ENCODE assay signal across 7 cellular contexts in the genomic region with DNA sequence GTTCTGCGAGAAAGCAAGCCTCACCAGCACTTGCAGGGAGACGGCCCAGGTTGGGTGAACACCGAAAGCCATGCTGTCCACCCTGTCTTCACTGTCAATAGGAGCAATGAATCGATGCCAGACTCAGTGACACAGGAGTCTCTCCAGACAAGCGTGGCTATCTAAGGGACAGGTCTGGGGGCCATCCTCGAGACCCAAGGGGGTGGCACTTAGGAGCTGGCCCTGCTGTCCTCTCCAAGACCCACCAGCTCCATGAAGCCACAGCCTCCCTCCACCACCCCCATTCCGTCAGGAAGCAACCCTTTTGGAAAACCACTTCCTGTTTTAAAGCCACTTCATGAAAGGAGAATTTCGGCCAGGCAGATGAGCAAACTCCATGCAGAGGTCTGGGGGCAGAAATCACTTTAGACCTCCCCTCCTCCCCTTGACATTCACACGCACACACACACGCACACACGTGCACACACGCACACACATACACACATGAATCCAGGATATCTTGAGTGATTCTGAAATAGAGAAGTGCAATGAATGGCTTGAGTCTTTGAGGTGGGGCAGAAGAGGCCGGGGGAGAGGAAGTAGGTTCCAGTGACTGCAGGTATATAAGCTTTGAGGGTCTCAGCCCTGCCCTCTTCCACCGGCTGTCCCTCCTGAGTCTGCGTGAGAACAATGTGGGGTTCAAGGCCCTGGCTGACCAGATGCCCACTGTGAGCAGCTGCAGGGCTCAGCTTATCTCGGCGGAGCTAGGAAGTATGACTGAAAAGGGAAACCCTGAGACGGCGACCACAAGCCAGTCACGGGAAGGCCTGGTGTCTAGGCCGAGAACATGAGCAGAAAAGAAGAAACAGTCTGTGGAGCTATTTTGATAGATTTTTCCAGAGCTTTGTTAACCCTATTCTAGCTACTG. TPM values are rescaled to one million over a fixed set of nuclear protein-coding genes. Genes with fewer than 3 reads are reported as not detected.
DNase-seq lines count a peak whose midpoint lies in the region; ATAC-seq, FAIRE-seq and TF ChIP-seq lines count a peak whose summit lies in the region.

No MANE protein-coding gene starts in this region.

- 42% methylated on average over 14 of the region's 21 CpGs for WGBS in K562 (ENCODE audit: insufficient coverage, low coverage, missing lambda C conversion rate)

- peak; percentile 35 for FAIRE-seq in K562 (lab: Jason Lieb, UNC)

- BruUV-seq in K562 (replicated peaks; lab: Mats Ljungman, UMichigan), result no TSS peak

- peaks cover 0 to 68% (median 22%) of the 10 kb centered on the region in 3 donors for H3K36me3 Mint-ChIP-seq in naive thymus-derived CD8-positive, alpha-beta T cell

- intact Hi-C loops in K562 (cut with micrococcal nuclease), result no loop called here

- peaks cover 29 to 86% (median 78%) of the 10 kb centered on the region in 4 donors for H3K4me1 Mint-ChIP-seq in naive thymus-derived CD8-positive, alpha-beta T cell

- peak overlapping the region; percentile 88 to 99 (median 96) for H3K27ac Mint-ChIP-seq in naive thymus-derived CD8-positive, alpha-beta T cell

- no peaks in the 10 kb centered on the region for H3K27me3 Mint-ChIP-seq in naive thymus-derived CD8-positive, alpha-beta T cell

- no peak for TF ChIP-seq RAD21 in K562 (CRISPR knock-in tag; conservative IDR thresholded peaks at IDR 0.05 in 1 of 2, IDR thresholded peaks at IDR 0.05 in 1 of 2)

- H3K9me3 ChIP-seq in SJSA1 (replicated peaks), result no peaks in the 10 kb centered on the region
- H3K9me3 ChIP-seq in K562 (replicated peaks; ENCODE audit: control insufficient read depth, insufficient read depth, low read depth, low read length), result no peaks in the 10 kb centered on the region

- in situ Hi-C loops in K562 (cut with MboI), result no loop called here

- H3K9me1 ChIP-seq in K562 (ENCODE audit: control insufficient read depth, insufficient read depth, low read length), result no peaks in the 10 kb centered on the region

- POLR2A ChIA-PET in K562 (lab: Yijun Ruan, JAX), result interaction anchor here (0.6 to 1.1 kb wide), 2 partner anchors 8 to 179 kb away, joined by 3 read pairs; no protein-coding TSS in a partner anchor
- POLR2A ChIA-PET in naive thymus-derived CD8-positive, alpha-beta T cell (lab: Charles Lee), result interaction anchor here (0.7 to 28.6 kb wide), 12 partner anchors 9 to 312 kb away, joined by 3 to 674 read pairs (median 6); a partner anchor contains a TSS

- H3K4me1 ChIP-seq in SJSA1 (replicated peaks), result peaks cover 35% of the 10 kb centered on the region
- H3K4me1 ChIP-seq in K562 (replicated peaks in 1 of 2; ENCODE audit: control insufficient read depth in 2 of 2, insufficient read depth in 2 of 2, low read length in 2 of 2), result peaks cover 59 to 62% of the 10 kb centered on the region in 2 experiments

- ATAC-seq in GM19043 (IDR thresholded peaks at IDR 0.05; ENCODE audit: low read depth, unreplicated experiment), result peak; percentile 55
- ATAC-seq in HG03064 (IDR thresholded peaks at IDR 0.05; ENCODE audit: low read depth, unreplicated experiment), result peak; percentile 55
- ATAC-seq in K562, result no peak
- ATAC-seq in naive thymus-derived CD8-positive, alpha-beta T cell, result peak; percentile 21 to 47

- CTCF ChIA-PET in K562 (lab: Yijun Ruan, JAX; ENCODE audit: low intra/inter-chr PET ratio), result no interaction called here

- peak overlapping the region; percentile 60 to 85 (median 78) for H3K4me3 Mint-ChIP-seq in naive thymus-derived CD8-positive, alpha-beta T cell

- no peak for TF ChIP-seq CTCF in K562 (IDR thresholded peaks at IDR 0.05 in 2 of 3, conservative IDR thresholded peaks at IDR 0.05 in 1 of 3; ENCODE audit: insufficient read depth in 2 of 3, low read depth in 1 of 3, low read length in 3 of 3)

- no peak overlapping the region for H3K4me3 ChIP-seq in SJSA1
- H3K4me3 ChIP-seq in K562, result no peak overlapping the region

- peak overlapping the region; percentile 36; the same call in 1 of the 2 replicates for H3K4me2 ChIP-seq in K562 (ENCODE audit: insufficient read depth, low read length)

- H3K9ac ChIP-seq in K562 (ENCODE audit: insufficient read depth in 1 of 2, low read depth in 2 of 2, low read length in 2 of 2), result peak overlapping the region; percentile 46 to 85

- H4K20me1 ChIP-seq in K562 (replicated peaks; ENCODE audit: control insufficient read depth, insufficient read depth, low read length), result no peaks in the 10 kb centered on the region

- peak overlapping the region; percentile 30; the same call in 1 of the 2 replicates for H3K27ac ChIP-seq in SJSA1
- H3K27ac ChIP-seq in K562 (ENCODE audit: extremely low read depth, low read depth, low read length), result peak overlapping the region; percentile 74

- peaks cover 21% of the 10 kb centered on the region; the same call in 1 of the 3 replicates for H3K79me2 ChIP-seq in K562 (ENCODE audit: control insufficient read depth, insufficient read depth, low read length)

- H2AFZ ChIP-seq in K562 (ENCODE audit: low read depth, low read length), result peak overlapping the region; percentile 52

- H3K36me3 ChIP-seq in SJSA1, result peaks cover 4% of the 10 kb centered on the region
- H3K36me3 ChIP-seq in K562 (ENCODE audit: control insufficient read depth, insufficient read depth, low read length), result peaks cover 53% of the 10 kb centered on the region

- DNase-seq in SJSA1 (ENCODE audit: low read depth in 1 of 2, low spot score in 2 of 2), result peak; percentile 35 to 60
- no peak for DNase-seq in K562 (ENCODE audit: extremely low read depth in 1 of 4, low spot score in 3 of 4)
- peak in 5 of 10 donors; percentile 37 to 50 (median 42) for DNase-seq in naive thymus-derived CD8-positive, alpha-beta T cell
- no peak for DNase-seq in cerebellar nuclear complex (lab: John Stamatoyannopoulos, UW)
- DNase-seq in retina, result no peak

- H3K27me3 ChIP-seq in SJSA1 (replicated peaks) (no peaks in the 10 kb centered on the region), K562 (ENCODE audit: control insufficient read depth in 2 of 2, insufficient read depth in 2 of 2, low read length in 2 of 2) (no peaks in the 10 kb centered on the region)

- TF ChIP-seq EP300 in K562 (IDR thresholded peaks at IDR 0.05; ENCODE audit: low read length), result no peak

- no peak for TF ChIP-seq POLR2A in K562 (conservative IDR thresholded peaks at IDR 0.05)

- no peaks in the 10 kb centered on the region for H3K9me3 Mint-ChIP-seq in naive thymus-derived CD8-positive, alpha-beta T cell

TF ChIP-seq in K562, 482 proteins besides CTCF, POLR2A, EP300 and RAD21 (continues in another document):
- TF ChIP-seq CC2D1A (IDR thresholded peaks at IDR 0.05) (no peak), HDAC6 (IDR thresholded peaks at IDR 0.05; ENCODE audit: low read depth, low read length) (no peak), KAT7 (CRISPR knock-in tag; IDR thresholded peaks at IDR 0.05; ENCODE audit: borderline replicate concordance) (peak; percentile 70; the same call in 1 of the 2 replicates)
- TF ChIP-seq, protein P1, sequence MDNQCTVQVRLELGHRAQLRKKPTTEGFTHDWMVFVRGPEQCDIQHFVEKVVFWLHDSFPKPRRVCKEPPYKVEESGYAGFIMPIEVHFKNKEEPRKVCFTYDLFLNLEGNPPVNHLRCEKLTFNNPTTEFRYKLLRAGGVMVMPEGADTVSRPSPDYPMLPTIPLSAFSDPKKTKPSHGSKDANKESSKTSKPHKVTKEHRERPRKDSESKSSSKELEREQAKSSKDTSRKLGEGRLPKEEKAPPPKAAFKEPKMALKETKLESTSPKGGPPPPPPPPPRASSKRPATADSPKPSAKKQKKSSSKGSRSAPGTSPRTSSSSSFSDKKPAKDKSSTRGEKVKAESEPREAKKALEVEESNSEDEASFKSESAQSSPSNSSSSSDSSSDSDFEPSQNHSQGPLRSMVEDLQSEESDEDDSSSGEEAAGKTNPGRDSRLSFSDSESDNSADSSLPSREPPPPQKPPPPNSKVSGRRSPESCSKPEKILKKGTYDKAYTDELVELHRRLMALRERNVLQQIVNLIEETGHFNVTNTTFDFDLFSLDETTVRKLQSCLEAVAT (IDR thresholded peaks at IDR 0.05), result no peak
- TF ChIP-seq, protein P2, sequence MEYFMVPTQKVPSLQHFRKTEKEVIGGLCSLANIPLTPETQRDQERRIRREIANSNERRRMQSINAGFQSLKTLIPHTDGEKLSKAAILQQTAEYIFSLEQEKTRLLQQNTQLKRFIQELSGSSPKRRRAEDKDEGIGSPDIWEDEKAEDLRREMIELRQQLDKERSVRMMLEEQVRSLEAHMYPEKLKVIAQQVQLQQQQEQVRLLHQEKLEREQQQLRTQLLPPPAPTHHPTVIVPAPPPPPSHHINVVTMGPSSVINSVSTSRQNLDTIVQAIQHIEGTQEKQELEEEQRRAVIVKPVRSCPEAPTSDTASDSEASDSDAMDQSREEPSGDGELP (CRISPR knock-in tag; IDR thresholded peaks at IDR 0.05; ENCODE audit: borderline replicate concordance), result peak; percentile 19; the same call in 1 of the 2 replicates

RNA-seq across cellular contexts. Expression of a gene that starts 25.0 kb away (rescaled TPM):
- 9.7 and 27.7 TPM in 2 replicates for total RNA-seq in SJSA1 (2014; rRNA removed; shearing (Covaris generic))
- 9.5 and 17.1 TPM in 2 replicates for total RNA-seq in K562 (2011; cell fraction: chromatin; rRNA removed; ENCODE audit: low replicate concordance)
- 9.5 and 11.8 TPM in 2 replicates for total RNA-seq in K562 (2011; cell fraction: nucleolus; rRNA removed)
- 15.0 and 25.7 TPM in 2 replicates for total RNA-seq in K562 (2011; cell fraction: nucleoplasm; rRNA removed)
- total RNA-seq in K562 (2014; rRNA removed) (47.6 and 61.8 TPM in 2 replicates), K562 (2014; rRNA removed; fragmentation: Illumina TruSeq; extraction: Trizol) (67.5 and 76.1 TPM in 2 replicates), K562 (2015; rRNA removed; fragmentation: Illumina TruSeq; extraction: Trizol) (62.1 and 62.4 TPM in 2 replicates), K562 (2021) (56.6 and 59.1 TPM in 2 replicates)
- polyA plus RNA-seq in K562 (2011; rRNA removed) (89.3 and 123 TPM in 2 replicates), K562 (2014; fragmentation: Illumina TruSeq; extraction: Trizol) (81.1 and 91.4 TPM in 2 replicates), K562 (2014; fragmentation: Nextera tagmentation; extraction: Ambion mirVana) (10 to 100 TPM; 31.9 to 43.7 TPM), K562 (2014; rRNA removed) (79.2 and 104 TPM in 2 replicates)
- polyA plus RNA-seq in K562 (2011; cell fraction: cytosol; rRNA removed), result 23.5 and 39.7 TPM in 2 replicates
- 17.6 and 25.4 TPM in 2 replicates for polyA plus RNA-seq in K562 (2011; cell fraction: nucleus; rRNA removed)
- polyA plus RNA-seq in K562 (2012), result 72.6 and 102 TPM in 2 replicates
- 48.6 and 52.8 TPM in 2 replicates for polyA minus RNA-seq in K562 (2011; rRNA and poly(A)+ RNA removed)
- 21.9 and 24.2 TPM in 2 replicates for polyA minus RNA-seq in K562 (2011; cell fraction: cytosol; rRNA and poly(A)+ RNA removed)
- polyA minus RNA-seq in K562 (2011; cell fraction: nucleus; rRNA and poly(A)+ RNA removed), result 4.6 and 9.9 TPM in 2 replicates
- total RNA-seq in naive thymus-derived CD8-positive, alpha-beta T cell, result 100 to 1,000 TPM; 251 to 268 TPM
- 100 to 1,000 TPM; 409 to 533 (median 504) TPM for polyA plus RNA-seq in naive thymus-derived CD8-positive, alpha-beta T cell

Comparison
In these comparisons a context has a peak if more than half of its experiments do, and no peak if none do; other contexts are left out.
1. DNase-seq: peak in SJSA1 (2 of 2); none in K562 (0 of 4), cerebellar nuclear complex (0 of 2) and retina (single experiment).